In genomic region chr6:37141291-37142046, GRCh38 we compare ENCODE assay signal across 9 cellular contexts. TPM values are rescaled to one million over a fixed set of nuclear protein-coding genes. Genes with fewer than 3 reads are reported as not detected.
DNase-seq lines count a peak whose midpoint lies in the region; ATAC-seq and TF ChIP-seq lines count a peak whose summit lies in the region.
"Had no signal": no experiment of that assay in that cellular context is flagged by ENCODE, and none has a peak within 500 bp of the region (broad histone marks: within the 10 kb centered on the region; RNA-seq: fewer than 3 reads in every experiment).

No MANE protein-coding gene starts in this region.

- peaks cover 7 to 38% (median 22%) of the 10 kb centered on the region in 4 donors for H3K4me1 ChIP-seq in stomach

- H3K9me3 Mint-ChIP-seq in activated naive CD4-positive, alpha-beta T cell treated with anti-CD3 and anti-CD28 coated beads, Interleukin-2, amount 50 U/mL, for 72 hours = no peaks in the 10 kb centered on the region
- no peaks in the 10 kb centered on the region for H3K9me3 Mint-ChIP-seq in glutamatergic neuron (ENCODE audit: unreplicated experiment)

- H3K4me1 Mint-ChIP-seq in glutamatergic neuron (ENCODE audit: low read depth, unreplicated experiment) = peaks cover 37% of the 10 kb centered on the region

- no peaks in the 10 kb centered on the region for H3K27me3 Mint-ChIP-seq in glutamatergic neuron (ENCODE audit: unreplicated experiment)

- TF ChIP-seq POLR2A in stomach (IDR thresholded peaks at IDR 0.05) = no peak

- H3K27me3 ChIP-seq in stomach = no peaks in the 10 kb centered on the region

- H3K27ac ChIP-seq in stomach = peak overlapping the region in 4 of 5 donors; percentile 45 to 77 (median 60)

- H3K36me3 ChIP-seq in stomach = no peaks in the 10 kb centered on the region

- H3K36me3 Mint-ChIP-seq in activated naive CD4-positive, alpha-beta T cell treated with anti-CD3 and anti-CD28 coated beads, Interleukin-2, amount 50 U/mL, for 72 hours = no peaks in the 10 kb centered on the region
- H3K36me3 Mint-ChIP-seq in glutamatergic neuron (ENCODE audit: unreplicated experiment) = no peaks in the 10 kb centered on the region

- H3K4me3 Mint-ChIP-seq in glutamatergic neuron (ENCODE audit: unreplicated experiment) = peak overlapping the region; percentile 71

- TF ChIP-seq CTCF in glutamatergic neuron (IDR thresholded peaks at IDR 0.05; ENCODE audit: partially characterized antibody, unreplicated experiment) = no peak
- no peak for TF ChIP-seq CTCF in stomach (IDR thresholded peaks at IDR 0.05)

- no peak overlapping the region for H3K4me3 ChIP-seq in stomach

- no peaks in the 10 kb centered on the region for H3K9me3 ChIP-seq in stomach

- peak overlapping the region; percentile 62 to 87 for H3K27ac Mint-ChIP-seq in activated naive CD4-positive, alpha-beta T cell treated with anti-CD3 and anti-CD28 coated beads, Interleukin-2, amount 50 U/mL, for 72 hours
- H3K27ac Mint-ChIP-seq in glutamatergic neuron (ENCODE audit: unreplicated experiment) = peak overlapping the region; percentile 46

- intact Hi-C loops in stomach (cut with DNase I; ENCODE audit: low total_unique reads) = no loop called here

- WGBS in stomach, 5 donors = 62 to 75% (median 67%) methylated on average over 5 of the region's 5 CpGs

- peak in 1 of 2 donors; percentile 43 for DNase-seq in activated naive CD4-positive, alpha-beta T cell treated with anti-CD3 and anti-CD28 coated beads, Interleukin-2, amount 50 U/mL, for 72 hours (ENCODE audit: low spot score in 2 of 2)
- no peak for DNase-seq in activated naive CD4-positive, alpha-beta T cell treated with Interleukin-2 at 50 U/mL for 16 hours
- DNase-seq in SW480 (ENCODE audit: low spot score) = peak; percentile 77
- no peak for DNase-seq in glutamatergic neuron
- DNase-seq in stomach = no peak
- no peak for DNase-seq in NCI-H526 treated with DMSO at 0.1 percent for 48 hours (lab: John Stamatoyannopoulos, UW)
- DNase-seq: stimulated activated CD4-positive, alpha-beta T cell treated with anti-CD3 and anti-CD28 coated beads, Interleukin-2, amount 100 ng/mL, for 48 hours had no signal

- peak in 1 of 2 donors; percentile 51 for ATAC-seq in activated naive CD4-positive, alpha-beta T cell treated with anti-CD3 and anti-CD28 coated beads, Interleukin-2, amount 50 U/mL, for 72 hours
- ATAC-seq in GM18907 (IDR thresholded peaks at IDR 0.05; ENCODE audit: unreplicated experiment) (no peak), GM21737 (IDR thresholded peaks at IDR 0.05; ENCODE audit: unreplicated experiment) (no peak)

- TF ChIP-seq EP300 in stomach (IDR thresholded peaks at IDR 0.05) = no peak

RNA-seq across cellular contexts. Expression of gene PIM1, which starts 28.5 kb away (rescaled TPM):
- 100 to 1,000 TPM; 280 to 408 TPM for total RNA-seq in activated naive CD4-positive, alpha-beta T cell treated with anti-CD3 and anti-CD28 coated beads, Interleukin-2, amount 50 U/mL, for 72 hours
- total RNA-seq in glutamatergic neuron (ENCODE audit: unreplicated experiment) (22.7 TPM), stomach (10 to 100 TPM in 4 of 5 donors, 1 to 10 TPM in 1; 9.8 to 52.9 (median 16.9) TPM)
- polyA plus RNA-seq in stomach = 10 to 100 TPM; 19.9 to 59.1 (median 25.5) TPM

Comparison
In these comparisons a context has a peak if more than half of its experiments do, and no peak if none do; other contexts are left out.
1. RNA of gene PIM1, which starts 28.5 kb away (total RNA-seq): 280 to 408 TPM in activated naive CD4-positive, alpha-beta T cell treated with anti-CD3 and anti-CD28 coated beads, Interleukin-2, amount 50 U/mL, for 72 hours; 22.7 TPM in glutamatergic neuron (single experiment) and 9.8 to 52.9 TPM in stomach; every median in the first group is over 4 times any median in the second.